In the genomic region with DNA sequence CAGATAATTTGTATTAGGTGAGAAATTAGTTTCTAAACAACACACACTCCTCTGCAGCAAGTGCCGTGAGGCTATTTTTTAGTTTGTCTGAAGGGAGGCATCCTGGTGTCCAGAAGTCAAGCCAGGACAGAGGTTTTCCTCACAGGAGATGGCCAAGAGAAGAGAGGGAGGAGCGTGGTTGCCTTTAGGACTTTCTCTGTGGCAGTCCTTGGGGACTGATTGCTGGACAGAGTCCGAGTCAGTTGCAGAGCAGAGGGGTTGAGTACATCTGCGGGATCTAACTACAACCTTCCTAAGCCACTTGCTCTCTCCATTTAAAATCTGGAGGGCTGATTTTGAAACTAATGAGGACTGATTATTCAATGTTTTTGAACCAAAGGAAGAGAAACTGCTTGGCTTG, we compare ENCODE assay signal across 27 cellular contexts. TPM values are rescaled to one million over a fixed set of nuclear protein-coding genes. Genes with fewer than 3 reads are reported as not detected.
DNase-seq lines count a peak whose midpoint lies in the region; ATAC-seq and TF ChIP-seq lines count a peak whose summit lies in the region.
"Had no signal": no experiment of that assay in that cellular context is flagged by ENCODE, and none has a peak within 500 bp of the region (broad histone marks: within the 10 kb centered on the region; RNA-seq: fewer than 3 reads in every experiment).

No MANE protein-coding gene starts in this region.

- intact Hi-C loops in left ventricle myocardium superior (cut with micrococcal nuclease) (no loop called here), sciatic nerve (cut with DNase I) (no loop called here)

- H3K27ac ChIP-seq in cingulate gyrus (ENCODE audit: low read depth, low read length) = peak overlapping the region; percentile 31
- H3K27ac ChIP-seq: C4-2B, epithelial cell of prostate, KMS-11 had no signal

- peak; percentile 59 for DNase-seq in left ventricle myocardium superior
- peak; percentile 76 for DNase-seq in sciatic nerve (ENCODE audit: low spot score)
- DNase-seq in stimulated activated CD4-positive, alpha-beta T cell treated with anti-CD3 and anti-CD28 coated beads, Interleukin-12 subunit alpha, Interleukin-12 subunit beta, amount 100 ng/mL, for 4 hours = no peak
- DNase-seq in 8988T = no peak
- DNase-seq in AG08395 (ENCODE audit: low spot score) = no peak
- DNase-seq: activated CD4-positive, CD25-positive, alpha-beta regulatory T cell; activated CD8-positive, alpha-beta T cell treated with anti-CD3 and anti-CD28 coated beads for 36 hours; activated naive CD4-positive, alpha-beta T cell; activated T-cell treated with anti-CD3 and anti-CD28 coated beads, Interleukin-2, amount 50 U/mL, for 24 hours; central memory CD4-positive, alpha-beta T cell; foreskin fibroblast; islet precursor cell; NCI-H146; NCI-H2171; NCI-H526; retina; stimulated activated CD4-positive, alpha-beta T cell treated with anti-CD3 and anti-CD28 coated beads, Interleukin-15, amount 100 ng/mL, for 24 hours; stimulated activated CD8-positive, alpha-beta memory T cell treated with anti-CD3 and anti-CD28 coated beads, Interleukin-4, amount 100 ng/mL, for 48 hours; T1000 had no signal

- TF ChIP-seq EP300 in Ishikawa (IDR thresholded peaks at IDR 0.05; ENCODE audit: borderline replicate concordance) = no peak

- peak; percentile 85 for ATAC-seq in left ventricle myocardium superior
- ATAC-seq in sciatic nerve = peak; percentile 94
- ATAC-seq in GM18867 (IDR thresholded peaks at IDR 0.05; ENCODE audit: unreplicated experiment) = no peak
- ATAC-seq: activated CD8-positive, alpha-beta T cell treated with anti-CD3 and anti-CD28 coated beads for 36 hours had no signal

- TF ChIP-seq RAD21 in Ishikawa (IDR thresholded peaks at IDR 0.05; ENCODE audit: low read depth) = no peak

TF ChIP-seq in Ishikawa, 13 proteins besides CTCF, POLR2A, EP300 and RAD21:
- TF ChIP-seq, protein P1, sequence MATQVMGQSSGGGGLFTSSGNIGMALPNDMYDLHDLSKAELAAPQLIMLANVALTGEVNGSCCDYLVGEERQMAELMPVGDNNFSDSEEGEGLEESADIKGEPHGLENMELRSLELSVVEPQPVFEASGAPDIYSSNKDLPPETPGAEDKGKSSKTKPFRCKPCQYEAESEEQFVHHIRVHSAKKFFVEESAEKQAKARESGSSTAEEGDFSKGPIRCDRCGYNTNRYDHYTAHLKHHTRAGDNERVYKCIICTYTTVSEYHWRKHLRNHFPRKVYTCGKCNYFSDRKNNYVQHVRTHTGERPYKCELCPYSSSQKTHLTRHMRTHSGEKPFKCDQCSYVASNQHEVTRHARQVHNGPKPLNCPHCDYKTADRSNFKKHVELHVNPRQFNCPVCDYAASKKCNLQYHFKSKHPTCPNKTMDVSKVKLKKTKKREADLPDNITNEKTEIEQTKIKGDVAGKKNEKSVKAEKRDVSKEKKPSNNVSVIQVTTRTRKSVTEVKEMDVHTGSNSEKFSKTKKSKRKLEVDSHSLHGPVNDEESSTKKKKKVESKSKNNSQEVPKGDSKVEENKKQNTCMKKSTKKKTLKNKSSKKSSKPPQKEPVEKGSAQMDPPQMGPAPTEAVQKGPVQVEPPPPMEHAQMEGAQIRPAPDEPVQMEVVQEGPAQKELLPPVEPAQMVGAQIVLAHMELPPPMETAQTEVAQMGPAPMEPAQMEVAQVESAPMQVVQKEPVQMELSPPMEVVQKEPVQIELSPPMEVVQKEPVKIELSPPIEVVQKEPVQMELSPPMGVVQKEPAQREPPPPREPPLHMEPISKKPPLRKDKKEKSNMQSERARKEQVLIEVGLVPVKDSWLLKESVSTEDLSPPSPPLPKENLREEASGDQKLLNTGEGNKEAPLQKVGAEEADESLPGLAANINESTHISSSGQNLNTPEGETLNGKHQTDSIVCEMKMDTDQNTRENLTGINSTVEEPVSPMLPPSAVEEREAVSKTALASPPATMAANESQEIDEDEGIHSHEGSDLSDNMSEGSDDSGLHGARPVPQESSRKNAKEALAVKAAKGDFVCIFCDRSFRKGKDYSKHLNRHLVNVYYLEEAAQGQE (IDR thresholded peaks at IDR 0.05; ENCODE audit: low read depth) = peak; percentile 14; the same call in 1 of the 2 replicates
- no peak for TF ChIP-seq NFIC (IDR thresholded peaks at IDR 0.05)

RNA-seq across cellular contexts. Expression of gene SLCO1C1, which starts 1.0 kb away (rescaled TPM):
- total RNA-seq in left ventricle myocardium superior (0.84 TPM), sciatic nerve (12.0 TPM)
- total RNA-seq: activated CD8-positive, alpha-beta T cell treated with anti-CD3 and anti-CD28 coated beads for 36 hours; HT1080; lung microvascular endothelial cell had no signal

Comparison
In these comparisons a context has a peak if more than half of its experiments do, and no peak if none do; other contexts are left out.
1. DNase-seq: peak in left ventricle myocardium superior (single experiment) and sciatic nerve (single experiment); none in stimulated activated CD4-positive, alpha-beta T cell treated with anti-CD3 and anti-CD28 coated beads, Interleukin-12 subunit alpha, Interleukin-12 subunit beta, amount 100 ng/mL, for 4 hours (single experiment), 8988T (single experiment) and AG08395 (single experiment).